17 cellular contexts compared by ENCODE assay signal in the genomic region with DNA sequence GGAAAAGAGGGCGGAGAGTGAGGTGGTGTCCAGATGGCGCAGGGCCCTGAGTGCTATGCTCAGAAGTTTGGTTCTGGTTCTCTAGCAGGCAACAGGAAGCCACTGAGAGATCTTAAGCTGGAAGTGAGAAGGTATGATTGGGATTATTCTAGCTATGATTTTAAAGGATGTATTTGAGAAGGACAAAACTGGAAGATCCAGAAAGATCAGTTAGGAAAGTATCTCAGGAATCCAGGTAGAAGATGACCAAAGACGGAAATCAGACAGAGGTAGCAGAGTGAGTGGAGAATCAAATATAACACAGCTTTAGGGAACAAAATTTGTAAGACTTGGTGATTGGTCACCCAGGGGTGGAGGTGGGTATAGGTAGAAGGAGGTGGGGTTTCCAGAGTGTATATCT. TPM values are rescaled to one million over a fixed set of nuclear protein-coding genes. Genes with fewer than 3 reads are reported as not detected.
DNase-seq lines count a peak whose midpoint lies in the region; ATAC-seq and TF ChIP-seq lines count a peak whose summit lies in the region.
"Had no signal": no experiment of that assay in that cellular context is flagged by ENCODE, and none has a peak within 500 bp of the region (broad histone marks: within the 10 kb centered on the region; RNA-seq: fewer than 3 reads in every experiment).

No MANE protein-coding gene starts in this region.

- 82% methylated on average over 3 of the region's 3 CpGs for WGBS in right lobe of liver (ENCODE audit: insufficient coverage, low coverage, low lambda C conversion rate, missing lambda C conversion rate)
- 94 to 96% methylated on average over 3 of the region's 3 CpGs for WGBS in thyroid gland, 2 donors

- no peak overlapping the region for H3K27ac ChIP-seq in CD8-positive, alpha-beta memory T cell (ENCODE audit: low read depth, low read length)
- no peak overlapping the region for H3K27ac ChIP-seq in right lobe of liver
- H3K27ac ChIP-seq in thyroid gland = no peak overlapping the region
- H3K27ac ChIP-seq: C4-2B had no signal

- peaks cover 3 to 6% of the 10 kb centered on the region in 2 donors for H3K27me3 Mint-ChIP-seq in CD8-positive, alpha-beta memory T cell
- H3K27me3 Mint-ChIP-seq in effector memory CD8-positive, alpha-beta T cell = no peaks in the 10 kb centered on the region
- H3K27me3 Mint-ChIP-seq in natural killer cell treated with Interleukin-12 subunit alpha and Interleukin-12 subunit beta and Interleukin-15 and Interleukin-18, amount 100 ng/mL, for 72 hours = no peaks in the 10 kb centered on the region

- no peaks in the 10 kb centered on the region for H3K9me3 ChIP-seq in CD8-positive, alpha-beta memory T cell (ENCODE audit: low read length)
- H3K9me3 ChIP-seq in right lobe of liver = no peaks in the 10 kb centered on the region
- H3K9me3 ChIP-seq in thyroid gland = no peaks in the 10 kb centered on the region
- H3K9me3 ChIP-seq: BE2C had no signal

- peak overlapping the region in 1 of 7 donors; percentile 30 for H3K4me3 Mint-ChIP-seq in CD8-positive, alpha-beta memory T cell
- H3K4me3 Mint-ChIP-seq in effector memory CD8-positive, alpha-beta T cell = peak overlapping the region; percentile 7 to 39
- peak overlapping the region; percentile 1 for H3K4me3 Mint-ChIP-seq in natural killer cell treated with Interleukin-12 subunit alpha and Interleukin-12 subunit beta and Interleukin-15 and Interleukin-18, amount 100 ng/mL, for 72 hours
- H3K4me3 Mint-ChIP-seq: CD4-positive, alpha-beta memory T cell; H9 had no signal

- peaks cover 0 to 17% (median under 1%) of the 10 kb centered on the region in 3 donors for H3K36me3 Mint-ChIP-seq in CD8-positive, alpha-beta memory T cell
- peaks cover 16% of the 10 kb centered on the region for H3K36me3 Mint-ChIP-seq in effector memory CD8-positive, alpha-beta T cell (ENCODE audit: insufficient read depth)
- H3K36me3 Mint-ChIP-seq in natural killer cell treated with Interleukin-12 subunit alpha and Interleukin-12 subunit beta and Interleukin-15 and Interleukin-18, amount 100 ng/mL, for 72 hours = peaks cover 1% of the 10 kb centered on the region
- H3K36me3 Mint-ChIP-seq: CD4-positive, alpha-beta memory T cell had no signal

- ATAC-seq in effector memory CD8-positive, alpha-beta T cell (replicated peaks) = no peak
- ATAC-seq in natural killer cell treated with Interleukin-12 subunit alpha and Interleukin-12 subunit beta and Interleukin-15 and Interleukin-18, amount 100 ng/mL, for 72 hours = no peak
- ATAC-seq in right lobe of liver = no peak
- ATAC-seq: K562 had no signal

- H3K4me1 Mint-ChIP-seq in CD8-positive, alpha-beta memory T cell = peaks cover 50 to 54% (median 52%) of the 10 kb centered on the region in 3 donors
- peaks cover 37 to 65% of the 10 kb centered on the region in 2 donors for H3K4me1 Mint-ChIP-seq in effector memory CD8-positive, alpha-beta T cell (ENCODE audit: low read depth in 2 of 2)
- peaks cover 46 to 48% of the 10 kb centered on the region in 2 donors for H3K4me1 Mint-ChIP-seq in natural killer cell treated with Interleukin-12 subunit alpha and Interleukin-12 subunit beta and Interleukin-15 and Interleukin-18, amount 100 ng/mL, for 72 hours (ENCODE audit: low read depth in 2 of 2)

- POLR2A ChIA-PET in CD8-positive, alpha-beta memory T cell (lab: Charles Lee) = no interaction called here

- no peak for DNase-seq in CD8-positive, alpha-beta memory T cell
- DNase-seq in effector memory CD8-positive, alpha-beta T cell = no peak
- DNase-seq in natural killer cell treated with Interleukin-12 subunit alpha and Interleukin-12 subunit beta and Interleukin-15 and Interleukin-18, amount 100 ng/mL, for 72 hours (ENCODE audit: low spot score) = no peak
- DNase-seq in OCI-M2 (lab: John Stamatoyannopoulos, UW; ENCODE audit: unreplicated experiment) (no peak), right lobe of liver (no peak), thyroid gland (no peak), DMS153 (lab: John Stamatoyannopoulos, UW) (no peak)
- DNase-seq: ACHN; BE2C; CD4-positive, alpha-beta memory T cell; COR-L47; DMS79; GDM1; H9; IMR-90 had no signal

- no peak overlapping the region for H3K4me3 ChIP-seq in CD8-positive, alpha-beta memory T cell (ENCODE audit: low read length)
- H3K4me3 ChIP-seq in right lobe of liver = no peak overlapping the region
- no peak overlapping the region for H3K4me3 ChIP-seq in thyroid gland (replicated peaks in 1 of 3)
- H3K4me3 ChIP-seq: K562 had no signal

- H3K27ac Mint-ChIP-seq in CD8-positive, alpha-beta memory T cell = peak overlapping the region; percentile 10 to 87 (median 72)
- H3K27ac Mint-ChIP-seq in effector memory CD8-positive, alpha-beta T cell = peak overlapping the region in 1 of 2 donors; percentile 86
- peak overlapping the region; percentile 4 to 77 for H3K27ac Mint-ChIP-seq in natural killer cell treated with Interleukin-12 subunit alpha and Interleukin-12 subunit beta and Interleukin-15 and Interleukin-18, amount 100 ng/mL, for 72 hours
- H3K27ac Mint-ChIP-seq: H9 had no signal

- no peaks in the 10 kb centered on the region for H3K9me3 Mint-ChIP-seq in CD8-positive, alpha-beta memory T cell
- no peaks in the 10 kb centered on the region for H3K9me3 Mint-ChIP-seq in effector memory CD8-positive, alpha-beta T cell
- no peaks in the 10 kb centered on the region for H3K9me3 Mint-ChIP-seq in natural killer cell treated with Interleukin-12 subunit alpha and Interleukin-12 subunit beta and Interleukin-15 and Interleukin-18, amount 100 ng/mL, for 72 hours
- H3K9me3 Mint-ChIP-seq: CD4-positive, alpha-beta memory T cell; H9 had no signal

- intact Hi-C loops in right lobe of liver (cut with DNase I) = no loop called here
- intact Hi-C loops in thyroid gland (cut with DNase I) = no loop called here

- TF ChIP-seq POLR2A in right lobe of liver (IDR thresholded peaks at IDR 0.05) (no peak), thyroid gland (IDR thresholded peaks at IDR 0.05) (no peak)

- no peaks in the 10 kb centered on the region for H3K36me3 ChIP-seq in CD8-positive, alpha-beta memory T cell (ENCODE audit: insufficient read depth, low read length)
- no peaks in the 10 kb centered on the region for H3K36me3 ChIP-seq in right lobe of liver
- no peaks in the 10 kb centered on the region for H3K36me3 ChIP-seq in thyroid gland
- H3K36me3 ChIP-seq: BE2C had no signal

- peaks cover 7% of the 10 kb centered on the region for H3K4me1 ChIP-seq in CD8-positive, alpha-beta memory T cell (ENCODE audit: insufficient read depth, low read length)
- peaks cover 0 to 5% (median 0%) of the 10 kb centered on the region in 4 donors for H3K4me1 ChIP-seq in right lobe of liver
- peaks cover 0 to 2% of the 10 kb centered on the region in 2 donors for H3K4me1 ChIP-seq in thyroid gland

- no peak for TF ChIP-seq CTCF in right lobe of liver (IDR thresholded peaks at IDR 0.05)
- TF ChIP-seq CTCF in thyroid gland (IDR thresholded peaks at IDR 0.05) = no peak

- H3K27me3 ChIP-seq in CD8-positive, alpha-beta memory T cell (ENCODE audit: insufficient read depth, low read length, poor library complexity, severe bottlenecking) = no peaks in the 10 kb centered on the region
- no peaks in the 10 kb centered on the region for H3K27me3 ChIP-seq in right lobe of liver
- H3K27me3 ChIP-seq in thyroid gland = no peaks in the 10 kb centered on the region

- CTCF ChIA-PET in CD8-positive, alpha-beta memory T cell (lab: Charles Lee) = interaction anchor here (1.0 to 2.1 kb wide), 2 partner anchors 12 to 79 kb away, joined by 3 to 4 read pairs; no protein-coding TSS in a partner anchor

RNA-seq across cellular contexts. Expression of a gene that starts 5.8 kb away (rescaled TPM):
- total RNA-seq in CD8-positive, alpha-beta memory T cell = 10 to 100 TPM; 41.0 to 48.4 TPM
- polyA plus RNA-seq in CD8-positive, alpha-beta memory T cell = 79.0 TPM
- 10 to 100 TPM; 30.6 to 61.2 TPM for total RNA-seq in natural killer cell treated with Interleukin-12 subunit alpha and Interleukin-12 subunit beta and Interleukin-15 and Interleukin-18, amount 100 ng/mL, for 72 hours
- total RNA-seq in right lobe of liver (10 to 100 TPM; 22.8 to 43.2 (median 25.0) TPM), thyroid gland (100 to 1,000 TPM; 411 to 622 (median 490) TPM)

Comparison
In these comparisons a context has a peak if more than half of its experiments do, and no peak if none do; other contexts are left out.
1. RNA of a gene that starts 5.8 kb away (total RNA-seq): 411 to 622 TPM in thyroid gland; 30.6 to 61.2 TPM in natural killer cell treated with Interleukin-12 subunit alpha and Interleukin-12 subunit beta and Interleukin-15 and Interleukin-18, amount 100 ng/mL, for 72 hours, 41.0 to 48.4 TPM in CD8-positive, alpha-beta memory T cell and 22.8 to 43.2 TPM in right lobe of liver; every median in the first group is over 4 times any median in the second.